In genomic region chr9:38101423-38101822, GRCh38 we compare ENCODE assay signal across 2 cellular contexts.
TF ChIP-seq lines count a peak whose summit lies in the region.

No MANE protein-coding gene starts in this region.

TF ChIP-seq in A549, 52 proteins besides CTCF, POLR2A, EP300 and RAD21:
- TF ChIP-seq CHD4 (IDR thresholded peaks at IDR 0.05; ENCODE audit: borderline replicate concordance), result no peak
- TF ChIP-seq MAFK (IDR thresholded peaks at IDR 0.05; ENCODE audit: partially characterized antibody), result peak; percentile 89

TF ChIP-seq in IMR-90, 13 proteins besides CTCF, POLR2A, EP300 and RAD21:
- TF ChIP-seq MXI1 (IDR thresholded peaks at IDR 0.05; ENCODE audit: borderline replicate concordance, low read depth, low read length), result no peak
- TF ChIP-seq SMC3 (IDR thresholded peaks at IDR 0.05; ENCODE audit: low read depth, low read length), result no peak
- TF ChIP-seq NFE2L2 (IDR thresholded peaks at IDR 0.05; ENCODE audit: low read depth, low read length), result no peak
- TF ChIP-seq MAFK (IDR thresholded peaks at IDR 0.05; ENCODE audit: low read depth, low read length), result peak; percentile 90
- TF ChIP-seq FOS (IDR thresholded peaks at IDR 0.05; ENCODE audit: low read depth, low read length), result no peak
- TF ChIP-seq CEBPB (IDR thresholded peaks at IDR 0.05; ENCODE audit: low read depth, low read length), result no peak
